15 cellular contexts compared by ENCODE assay signal in the genomic region with DNA sequence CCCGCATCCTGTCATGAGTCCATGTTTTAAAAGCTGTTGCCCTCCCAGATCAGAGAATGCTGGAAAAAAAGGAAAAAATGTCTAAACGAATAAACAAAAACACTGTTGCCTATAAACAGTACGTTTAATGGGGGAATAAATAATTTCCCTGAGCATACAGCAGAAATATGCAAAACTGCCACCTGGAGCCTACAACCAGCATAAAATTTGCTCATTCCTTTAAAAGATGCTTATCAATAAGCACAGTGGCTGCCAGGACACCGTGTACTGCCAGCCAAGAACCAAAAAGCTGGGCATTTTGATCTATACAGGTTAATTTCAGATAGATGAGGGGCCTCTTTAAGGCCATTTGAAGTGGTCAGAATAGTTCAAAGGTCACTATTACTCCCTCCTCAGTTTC. TPM values are rescaled to one million over a fixed set of nuclear protein-coding genes. Genes with fewer than 3 reads are reported as not detected.
A peak's percentile ranks its signal among the peaks of the same experiment; 100 is the strongest.
DNase-seq lines count a peak whose midpoint lies in the region; TF ChIP-seq lines count a peak whose summit lies in the region.
"Had no signal": no experiment of that assay in that cellular context is flagged by ENCODE, and none has a peak within 500 bp of the region (broad histone marks: within the 10 kb centered on the region; RNA-seq: fewer than 3 reads in every experiment).

No MANE protein-coding gene starts in this region.

- H3K27ac Mint-ChIP-seq in chondrocyte (ENCODE audit: unreplicated experiment): no peak overlapping the region
- H3K27ac Mint-ChIP-seq: CD8-positive, alpha-beta T cell; HFFc6 had no signal

- H3K4me1 Mint-ChIP-seq in chondrocyte (ENCODE audit: low read depth): peaks cover 19% of the 10 kb centered on the region

- H3K27ac ChIP-seq in C4-2B (peak overlapping the region; percentile 43), sigmoid colon (no peak overlapping the region)

- TF ChIP-seq EP300 in sigmoid colon (IDR thresholded peaks at IDR 0.05): no peak

- H3K4me3 ChIP-seq in sigmoid colon: no peak overlapping the region
- H3K4me3 ChIP-seq: HAP-1 had no signal

- peaks cover 25% of the 10 kb centered on the region for H3K27me3 Mint-ChIP-seq in chondrocyte (ENCODE audit: low read depth)

- WGBS in sigmoid colon, 2 donors: 75 to 82% methylated on average over 4 of the region's 4 CpGs

- H3K9me3 Mint-ChIP-seq in chondrocyte (ENCODE audit: low read depth): no peaks in the 10 kb centered on the region
- H3K9me3 Mint-ChIP-seq: CD4-positive, CD25-positive, alpha-beta regulatory T cell; CD8-positive, alpha-beta T cell; HFFc6 had no signal

- no peaks in the 10 kb centered on the region for H3K9me3 ChIP-seq in sigmoid colon
- H3K9me3 ChIP-seq: Caco-2, HAP-1 had no signal

- H3K36me3 ChIP-seq in sigmoid colon: no peaks in the 10 kb centered on the region
- H3K36me3 ChIP-seq: HAP-1 had no signal

- no peak overlapping the region for H3K4me3 Mint-ChIP-seq in chondrocyte (ENCODE audit: unreplicated experiment)
- H3K4me3 Mint-ChIP-seq: CD8-positive, alpha-beta T cell; HFFc6 had no signal

- no peak for TF ChIP-seq POLR2A in sigmoid colon (IDR thresholded peaks at IDR 0.05)

- TF ChIP-seq CTCF in C4-2B (conservative IDR thresholded peaks at IDR 0.05) (no peak), chondrocyte (IDR thresholded peaks at IDR 0.05) (no peak), sigmoid colon (IDR thresholded peaks at IDR 0.05) (no peak)

- intact Hi-C loops in sigmoid colon (cut with DNase I): loop anchor here (10.0 kb wide), 1 partner anchor 383 kb away; a partner anchor contains a TSS

- DNase-seq in NCI-H526 (lab: John Stamatoyannopoulos, UW) (peak; percentile 89 to 92), chondrocyte (ENCODE audit: low spot score) (peak; percentile 0), sigmoid colon (no peak)
- DNase-seq in stimulated activated CD4-positive, alpha-beta T cell treated with anti-CD3 and anti-CD28 coated beads, Interleukin-2, amount 100 ng/mL, for 24 hours: no peak
- no peak for DNase-seq in stimulated activated CD4-positive, alpha-beta T cell treated with anti-CD3 and anti-CD28 coated beads, Interleukin-12 subunit alpha, Interleukin-12 subunit beta, amount 100 ng/mL, for 4 hours
- DNase-seq: C1 segment of cervical spinal cord; Caco-2; CD4-positive, CD25-positive, alpha-beta regulatory T cell; CD8-positive, alpha-beta T cell; DMS153; DND-41; GOT3; HFFc6 had no signal

- no peaks in the 10 kb centered on the region for H3K27me3 ChIP-seq in sigmoid colon

- peaks cover 2% of the 10 kb centered on the region for H3K36me3 Mint-ChIP-seq in chondrocyte (ENCODE audit: low read depth)
- H3K36me3 Mint-ChIP-seq: CD4-positive, CD25-positive, alpha-beta regulatory T cell had no signal

- H3K4me1 ChIP-seq in sigmoid colon: peaks cover 0 to 21% (median 18%) of the 10 kb centered on the region in 4 donors

RNA-seq across cellular contexts. Expression of a gene that starts 5.7 kb away (rescaled TPM):
- total RNA-seq in chondrocyte (58.0 to 83.0 TPM (median 58.8 TPM) in 3 replicates), sigmoid colon (10 to 100 TPM; 31.6 to 87.8 (median 50.4) TPM)
- polyA plus RNA-seq in sigmoid colon: 10 to 100 TPM; 12.0 to 56.5 (median 22.0) TPM

RNA-seq across cellular contexts. Expression of a gene that starts 56.2 kb away (rescaled TPM):
- total RNA-seq in chondrocyte (31.5 to 41.4 TPM (median 36.9 TPM) in 3 replicates), sigmoid colon (10 to 100 TPM; 53.7 to 99.1 (median 67.5) TPM)
- 100 to 1,000 TPM; 107 to 134 (median 124) TPM for polyA plus RNA-seq in sigmoid colon

RNA-seq across cellular contexts. Expression of a gene that starts 56.3 kb away (rescaled TPM):
- total RNA-seq in chondrocyte: 17.4 to 21.4 TPM (median 18.1 TPM) in 3 replicates
- total RNA-seq in sigmoid colon: 10 to 100 TPM; 12.2 to 41.3 (median 30.4) TPM
- polyA plus RNA-seq in sigmoid colon: 10 to 100 TPM in 1 of 3 donors, 1 to 10 TPM in 2; 5.4 to 15.7 (median 8.1) TPM

Comparison
In these comparisons a context has a peak if more than half of its experiments do, and no peak if none do; other contexts are left out.
1. DNase-seq: peak in NCI-H526 (2 of 2) and chondrocyte (single experiment); none in stimulated activated CD4-positive, alpha-beta T cell treated with anti-CD3 and anti-CD28 coated beads, Interleukin-2, amount 100 ng/mL, for 24 hours (0 of 2), stimulated activated CD4-positive, alpha-beta T cell treated with anti-CD3 and anti-CD28 coated beads, Interleukin-12 subunit alpha, Interleukin-12 subunit beta, amount 100 ng/mL, for 4 hours (single experiment) and sigmoid colon (single experiment).